1 cellular context compared by ENCODE assay signal in genomic region chr4:30671926-30672325, GRCh38.
TF ChIP-seq lines count a peak whose summit lies in the region.

No MANE protein-coding gene starts in this region.

TF ChIP-seq in GM23338, 12 proteins besides CTCF, POLR2A, EP300 and RAD21:
- TF ChIP-seq ZNF462 (CRISPR knock-in tag; IDR thresholded peaks at IDR 0.05): no peak
